1 cellular context compared by ENCODE assay signal in genomic region chr2:263022-263738, GRCh38.
TF ChIP-seq lines count a peak whose summit lies in the region.

No MANE protein-coding gene starts in this region.

TF ChIP-seq in GM23338, 12 proteins besides CTCF, POLR2A, EP300 and RAD21 (continued from another document):
- no peak for TF ChIP-seq ZNF462 (CRISPR knock-in tag; IDR thresholded peaks at IDR 0.05)
- TF ChIP-seq JUNB (IDR thresholded peaks at IDR 0.05; ENCODE audit: unreplicated experiment): no peak
- TF ChIP-seq EZH2phosphoT487 (IDR thresholded peaks at IDR 0.05; ENCODE audit: unreplicated experiment): no peak
